ENCODE assay signal across 8 cellular contexts in genomic region chr9:71760901-71761300, GRCh38. TPM values are rescaled to one million over a fixed set of nuclear protein-coding genes. Genes with fewer than 3 reads are reported as not detected.
DNase-seq lines count a peak whose midpoint lies in the region; ATAC-seq and TF ChIP-seq lines count a peak whose summit lies in the region.

No MANE protein-coding gene starts in this region.

- peaks cover 54 to 93% (median 86%) of the 10 kb centered on the region in 4 donors for H3K4me1 Mint-ChIP-seq in CD4-positive, CD25-positive, alpha-beta regulatory T cell
- H3K4me1 Mint-ChIP-seq in H9 (peaks cover 89 to 91% of the 10 kb centered on the region in 2 experiments), mesothelial cell of epicardium (peaks cover 82% of the 10 kb centered on the region)

- peaks cover 3% of the 10 kb centered on the region for H3K36me3 ChIP-seq in CD4-positive, CD25-positive, alpha-beta regulatory T cell (ENCODE audit: control insufficient read depth, insufficient read depth, low read length)
- H3K36me3 ChIP-seq in adrenal gland (replicated peaks in 1 of 2) (no peaks in the 10 kb centered on the region), OCI-LY7 (ENCODE audit: insufficient read depth, low read length) (no peaks in the 10 kb centered on the region)
- no peaks in the 10 kb centered on the region for H3K36me3 ChIP-seq in effector memory CD4-positive, alpha-beta T cell (ENCODE audit: control insufficient read depth, insufficient read depth, low read length)

- peak overlapping the region in 2 of 3 donors; percentile 54 to 76 for H3K27ac Mint-ChIP-seq in CD4-positive, CD25-positive, alpha-beta regulatory T cell
- H3K27ac Mint-ChIP-seq in H9 = peak overlapping the region; percentile 70 to 92 (median 91); a peak in 6 of 7 replicates
- H3K27ac Mint-ChIP-seq in mesothelial cell of epicardium = peak overlapping the region; percentile 88

- no peak overlapping the region for H3T11ph ChIP-seq in H9 (ENCODE audit: low read length)

- no TSS peak for BruUV-seq in OCI-LY7 (replicated peaks; lab: Mats Ljungman, UMichigan)

- TF ChIP-seq CTCF in H9 (conservative IDR thresholded peaks at IDR 0.05) (no peak), adrenal gland (IDR thresholded peaks at IDR 0.05) (no peak), mesothelial cell of epicardium (IDR thresholded peaks at IDR 0.05; ENCODE audit: unreplicated experiment) (no peak), OCI-LY7 (conservative IDR thresholded peaks at IDR 0.05; ENCODE audit: low read length) (no peak)

- no peak overlapping the region for H3K4ac ChIP-seq in H9 (ENCODE audit: low read depth, low read length)

- H4K20me1 ChIP-seq in H9 (ENCODE audit: control insufficient read depth, insufficient read depth, insufficient read length) (no peaks in the 10 kb centered on the region), OCI-LY7 (ENCODE audit: insufficient read depth, low read length) (no peaks in the 10 kb centered on the region)

- H3K4me1 ChIP-seq in CD4-positive, CD25-positive, alpha-beta regulatory T cell (ENCODE audit: control insufficient read depth, insufficient read depth, low read length, poor library complexity, severe bottlenecking) = peaks cover 96% of the 10 kb centered on the region
- H3K4me1 ChIP-seq in H9 (ENCODE audit: insufficient read depth, low read length) (peaks cover 21% of the 10 kb centered on the region; the same call in 1 of the 2 replicates), adrenal gland (replicated peaks in 1 of 2) (peaks cover 28 to 63% of the 10 kb centered on the region in 2 donors), OCI-LY7 (ENCODE audit: insufficient read depth, low read length, poor library complexity, severe bottlenecking) (no peaks in the 10 kb centered on the region)
- H3K4me1 ChIP-seq in effector memory CD4-positive, alpha-beta T cell (ENCODE audit: control insufficient read depth, insufficient read depth, low read length, poor library complexity, severe bottlenecking) = peaks cover 35% of the 10 kb centered on the region

- POLR2A ChIA-PET in OCI-LY7 (lab: Charles Lee) = no interaction called here

- no peaks in the 10 kb centered on the region for H3K79me1 ChIP-seq in H9 (ENCODE audit: insufficient read depth, low read depth, low read length, poor library complexity, severe bottlenecking)

- H2AK5ac ChIP-seq in H9 (ENCODE audit: insufficient read length, low read length) = no peak overlapping the region

- H3K9me3 ChIP-seq in CD4-positive, CD25-positive, alpha-beta regulatory T cell (ENCODE audit: control insufficient read depth in 2 of 2, low read length in 2 of 2) = no peaks in the 10 kb centered on the region
- H3K9me3 ChIP-seq in H9 (ENCODE audit: control insufficient read depth, low read depth, low read length) = no peaks in the 10 kb centered on the region
- no peaks in the 10 kb centered on the region for H3K9me3 ChIP-seq in adrenal gland (replicated peaks in 1 of 3)
- no peaks in the 10 kb centered on the region for H3K9me3 ChIP-seq in effector memory CD4-positive, alpha-beta T cell (ENCODE audit: control insufficient read depth, low read length)
- no peaks in the 10 kb centered on the region for H3K9me3 ChIP-seq in OCI-LY7 (ENCODE audit: low read length)

- no peak for TF ChIP-seq POLR2A in adrenal gland (IDR thresholded peaks at IDR 0.05)

- H2BK12ac ChIP-seq in H9 (ENCODE audit: insufficient read length, low read depth, low read length) = no peak overlapping the region

- ATAC-seq in CD4-positive, CD25-positive, alpha-beta regulatory T cell (ENCODE audit: low read depth in 2 of 2) = no peak
- ATAC-seq in HG02623 (IDR thresholded peaks at IDR 0.05; ENCODE audit: unreplicated experiment) = no peak
- ATAC-seq in GM18861 (IDR thresholded peaks at IDR 0.05; ENCODE audit: unreplicated experiment) = no peak

- no peak overlapping the region for H3K23ac ChIP-seq in H9 (ENCODE audit: insufficient read length, low read depth, low read length)

- peaks cover 7% of the 10 kb centered on the region; the same call in 1 of the 2 replicates for H3K79me2 ChIP-seq in H9 (ENCODE audit: insufficient read depth, low read length)
- H3K79me2 ChIP-seq in OCI-LY7 (ENCODE audit: insufficient read depth, low read depth, low read length) = no peaks in the 10 kb centered on the region

- no peak overlapping the region for H2BK5ac ChIP-seq in H9 (ENCODE audit: insufficient read length, low read length)

- intact Hi-C loops in adrenal gland (cut with DNase I) (loop anchor here in 1 of 2 donors (10.0 kb wide), 1 partner anchor 56 kb away; no protein-coding TSS in a partner anchor), OCI-LY7 (cut with micrococcal nuclease; ENCODE audit: unreplicated experiment) (no loop called here)

- peaks cover 7% of the 10 kb centered on the region for H3K36me3 Mint-ChIP-seq in CD4-positive, CD25-positive, alpha-beta regulatory T cell
- no peaks in the 10 kb centered on the region; a peak in 1 of 7 replicates for H3K36me3 Mint-ChIP-seq in H9 (ENCODE audit: insufficient read depth in 1 of 3, low read depth in 3 of 3)
- no peaks in the 10 kb centered on the region for H3K36me3 Mint-ChIP-seq in mesothelial cell of epicardium

- CTCF ChIA-PET in OCI-LY7 (lab: Charles Lee; ENCODE audit: unreplicated experiment) = no interaction called here

- H3K4me3 ChIP-seq in CD4-positive, CD25-positive, alpha-beta regulatory T cell (ENCODE audit: low read depth, low read length) = peak overlapping the region; percentile 62
- no peak overlapping the region for H3K4me3 ChIP-seq in adrenal gland
- no peak overlapping the region for H3K4me3 ChIP-seq in effector memory CD4-positive, alpha-beta T cell (ENCODE audit: insufficient read depth, low read depth, low read length, poor library complexity, severe bottlenecking)
- H3K4me3 ChIP-seq in OCI-LY7 (ENCODE audit: low read depth, low read length, poor library complexity, severe bottlenecking) = no peak overlapping the region

- H3K18ac ChIP-seq in H9 (ENCODE audit: insufficient read length, low read depth, low read length) = no peak overlapping the region

- H3K9me2 ChIP-seq in OCI-LY7 (ENCODE audit: insufficient read depth, low read length) = no peaks in the 10 kb centered on the region

- no peak overlapping the region for H4K5ac ChIP-seq in H9 (ENCODE audit: insufficient read length, low read depth, low read length)

- WGBS in H9 (ENCODE audit: extremely low coverage, insufficient read length, low lambda C conversion rate) = no CpG with 5 or more reads among the region's 5 CpGs
- 34 to 41% (median 37%) methylated on average over 5 of the region's 5 CpGs for WGBS in adrenal gland, 4 donors

- H2BK15ac ChIP-seq in H9 (ENCODE audit: low read depth, low read length) = no peak overlapping the region

- no peak overlapping the region for H3K27ac ChIP-seq in CD4-positive, CD25-positive, alpha-beta regulatory T cell (ENCODE audit: insufficient read depth, low read length, poor library complexity, severe bottlenecking)
- H3K27ac ChIP-seq in H9 (ENCODE audit: insufficient read length, low read depth, low read length) = no peak overlapping the region
- H3K27ac ChIP-seq in adrenal gland = peak overlapping the region in 1 of 5 donors; percentile 20
- no peak overlapping the region for H3K27ac ChIP-seq in effector memory CD4-positive, alpha-beta T cell (ENCODE audit: insufficient read depth, low read length, poor library complexity, severe bottlenecking)
- H3K27ac ChIP-seq in OCI-LY7 (ENCODE audit: low read depth, low read length, poor library complexity, severe bottlenecking) = no peak overlapping the region

- H2BK20ac ChIP-seq in H9 (ENCODE audit: low read depth, low read length, poor library complexity, severe bottlenecking) = no peak overlapping the region

- H3K4me2 ChIP-seq in H9 (ENCODE audit: insufficient read depth, insufficient read length, low read length) (no peak overlapping the region), OCI-LY7 (ENCODE audit: low read length) (no peak overlapping the region)

- H3K27me3 ChIP-seq in CD4-positive, CD25-positive, alpha-beta regulatory T cell (ENCODE audit: control insufficient read depth, insufficient read depth, low read length) = no peaks in the 10 kb centered on the region
- H3K27me3 ChIP-seq in H9 (ENCODE audit: insufficient read depth, low read length) = no peaks in the 10 kb centered on the region
- H3K27me3 ChIP-seq in adrenal gland = no peaks in the 10 kb centered on the region
- H3K27me3 ChIP-seq in effector memory CD4-positive, alpha-beta T cell (replicated peaks; ENCODE audit: control insufficient read depth, insufficient read depth, low read length, poor library complexity, severe bottlenecking) = no peaks in the 10 kb centered on the region

- H3K56ac ChIP-seq in H9 (ENCODE audit: insufficient read length, low read depth, low read length) = no peak overlapping the region

- no peak overlapping the region for H2BK120ac ChIP-seq in H9 (ENCODE audit: low read depth, low read length, poor library complexity, severe bottlenecking)

- peaks cover 3% of the 10 kb centered on the region for H3K23me2 ChIP-seq in H9 (ENCODE audit: insufficient read length, low read depth, low read length, poor library complexity, severe bottlenecking)

- H3K27me3 Mint-ChIP-seq in CD4-positive, CD25-positive, alpha-beta regulatory T cell = no peaks in the 10 kb centered on the region
- H3K27me3 Mint-ChIP-seq in H9 (ENCODE audit: low read depth) = no peaks in the 10 kb centered on the region
- H3K27me3 Mint-ChIP-seq in mesothelial cell of epicardium (ENCODE audit: low read depth) = no peaks in the 10 kb centered on the region

- no peaks in the 10 kb centered on the region for H3K9me3 Mint-ChIP-seq in CD4-positive, CD25-positive, alpha-beta regulatory T cell
- no peaks in the 10 kb centered on the region for H3K9me3 Mint-ChIP-seq in H9
- H3K9me3 Mint-ChIP-seq in mesothelial cell of epicardium = no peaks in the 10 kb centered on the region

- no peak overlapping the region for H3K9ac ChIP-seq in H9 (ENCODE audit: extremely low read depth, insufficient read length, low read length)

- H2AFZ ChIP-seq in H9 (ENCODE audit: low read length) = no peak overlapping the region
- H2AFZ ChIP-seq in OCI-LY7 (ENCODE audit: low read length) = no peak overlapping the region

- no peak overlapping the region for H4K91ac ChIP-seq in H9 (ENCODE audit: insufficient read length, low read depth, low read length)

- peak overlapping the region; percentile 49 to 93 (median 70) for H3K4me3 Mint-ChIP-seq in CD4-positive, CD25-positive, alpha-beta regulatory T cell
- H3K4me3 Mint-ChIP-seq in H9 (peak overlapping the region; percentile 42 to 69), mesothelial cell of epicardium (peak overlapping the region; percentile 47)

- no peak for DNase-seq in CD4-positive, CD25-positive, alpha-beta regulatory T cell
- peak; percentile 72 for DNase-seq in H9
- peak; percentile 68 to 89 (median 73) for DNase-seq in adrenal gland
- no peak for DNase-seq in mesothelial cell of epicardium (ENCODE audit: low spot score in 2 of 2, unreplicated experiment in 2 of 2)
- no peak for DNase-seq in effector memory CD4-positive, alpha-beta T cell
- no peak for DNase-seq in OCI-LY7 (ENCODE audit: low spot score)

- H4K8ac ChIP-seq in H9 (replicated peaks; ENCODE audit: insufficient read length, low read depth, low read length) = no peak overlapping the region

- H3K14ac ChIP-seq in H9 (ENCODE audit: insufficient read depth, low read length) = no peak overlapping the region

RNA-seq across cellular contexts. Expression of gene CEMIP2, which starts 7.4 kb away (rescaled TPM):
- total RNA-seq in CD4-positive, CD25-positive, alpha-beta regulatory T cell = 407 TPM
- polyA plus RNA-seq in CD4-positive, CD25-positive, alpha-beta regulatory T cell = 10 to 100 TPM; 25.8 to 29.0 (median 27.9) TPM
- 67.1 and 77.2 TPM in 2 replicates for total RNA-seq in H9 (2021)
- 10 to 100 TPM; 16.2 to 84.6 (median 36.8) TPM for total RNA-seq in adrenal gland
- polyA plus RNA-seq in adrenal gland = 10 to 100 TPM in 1 of 3 donors, 1 to 10 TPM in 2; 6.8 to 14.6 (median 7.4) TPM
- 111 to 122 TPM (median 114 TPM) in 3 replicates for total RNA-seq in mesothelial cell of epicardium
- total RNA-seq in OCI-LY7 (2014; rRNA removed; shearing (Covaris generic)) = 0.90 and 1.8 TPM in 2 replicates
- total RNA-seq in OCI-LY7 (2022) = 3.9 and 4.8 TPM in 2 replicates

Comparison
In these comparisons a context has a peak if more than half of its experiments do, and no peak if none do; other contexts are left out.
1. DNase-seq: peak in H9 (single experiment) and adrenal gland (7 of 7); none in CD4-positive, CD25-positive, alpha-beta regulatory T cell (0 of 3), mesothelial cell of epicardium (0 of 2), effector memory CD4-positive, alpha-beta T cell (0 of 3) and OCI-LY7 (single experiment).
2. Peak in every context shown above with its lines, with median percentiles within 50 percentile points of each other: H3K27ac Mint-ChIP-seq and H3K4me3 Mint-ChIP-seq.